ENCODE assay signal across 8 cellular contexts in the genomic region with DNA sequence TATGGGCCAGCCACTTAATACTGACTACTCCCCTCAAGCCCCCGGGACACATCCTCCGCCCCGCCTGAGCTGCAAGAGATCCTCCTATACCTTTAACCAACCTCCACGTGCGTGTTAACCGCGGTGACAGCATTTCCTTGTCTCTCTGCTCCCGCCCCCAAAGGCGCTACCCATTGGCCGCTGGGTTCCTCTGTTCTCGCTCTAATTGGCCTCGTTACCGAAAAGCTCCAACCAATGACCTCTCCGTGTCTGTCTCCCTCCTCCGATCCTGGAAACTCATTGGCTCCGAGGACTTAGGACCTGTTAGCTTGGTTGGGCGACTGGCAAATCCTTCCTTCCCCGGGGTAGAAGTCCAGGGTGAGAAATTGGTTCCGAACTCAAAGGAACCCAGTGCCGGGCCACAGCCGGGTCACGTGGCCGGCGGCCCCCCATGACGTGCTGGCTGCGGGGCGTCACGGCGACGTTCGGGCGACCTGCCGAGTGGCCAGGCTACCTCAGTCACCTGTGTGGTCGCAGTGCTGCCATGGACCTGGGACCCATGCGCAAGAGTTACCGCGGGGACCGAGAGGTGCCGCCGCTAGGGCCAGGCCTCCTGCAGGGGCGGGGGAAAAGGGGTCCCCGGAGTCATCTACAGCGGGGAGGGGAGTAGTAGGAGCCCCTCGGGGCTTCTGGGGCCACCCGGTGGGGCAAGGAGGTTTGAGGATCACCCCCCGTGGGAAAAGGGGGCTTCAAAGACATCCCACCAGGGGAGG. TPM values are rescaled to one million over a fixed set of nuclear protein-coding genes. Genes with fewer than 3 reads are reported as not detected.
DNase-seq lines count a peak whose midpoint lies in the region; ATAC-seq and TF ChIP-seq lines count a peak whose summit lies in the region.

PNPO (plus strand) TSS at position 326 of the 752 bp plus-strand sequence; CDS start at position 431, 105 bp downstream.

- H3K4me3 ChIP-seq in muscle layer of colon (ENCODE audit: low read depth in 1 of 2, low read length in 2 of 2): peak within 1 kb of the TSS; percentile 60 to 84

- peaks cover 9% of the 10 kb centered on the region for H3K36me3 Mint-ChIP-seq in activated T-cell treated with anti-CD3 and anti-CD28 coated beads, Interleukin-2, amount 50 U/mL, for 4 hours (ENCODE audit: insufficient read depth)

- peaks cover 36% of the 10 kb centered on the region for H3K4me1 Mint-ChIP-seq in activated T-cell treated with anti-CD3 and anti-CD28 coated beads, Interleukin-2, amount 50 U/mL, for 4 hours (ENCODE audit: low read depth)

- ATAC-seq in GM21717 (IDR thresholded peaks at IDR 0.05; ENCODE audit: unreplicated experiment) (peak; percentile 88), esophagus mucosa (peak; percentile 95)
- ATAC-seq in activated T-cell treated with anti-CD3 and anti-CD28 coated beads, Interleukin-2, amount 50 U/mL, for 4 hours: peak; percentile 98 to 99

- in situ Hi-C loops in KBM-7 (cut with MboI; ENCODE audit: low pct_unique_long_range_greater_than_20kb, low sequenced_read_pairs): loop anchor here (10.0 kb wide), 1 partner anchor 47 kb away; the partner anchor contains the start of gene SP2

- peak within 1 kb of the TSS; percentile 62 for H3K9ac ChIP-seq in muscle layer of colon (ENCODE audit: low read length)

- peaks cover 22% of the 10 kb centered on the region for H3K36me3 ChIP-seq in muscle layer of colon (ENCODE audit: insufficient read depth, low read length)

- H3K27ac ChIP-seq in muscle layer of colon (ENCODE audit: low read depth, low read length): peak within 1 kb of the TSS; percentile 73

- H3K27me3 ChIP-seq in muscle layer of colon (ENCODE audit: control insufficient read depth in 1 of 2, insufficient read depth in 2 of 2, low read length in 2 of 2): no peaks in the 10 kb centered on the region

- peaks cover 15% of the 10 kb centered on the region for H3K4me1 ChIP-seq in muscle layer of colon (ENCODE audit: insufficient read depth, low read length)

- no peaks in the 10 kb centered on the region for H3K27me3 Mint-ChIP-seq in activated T-cell treated with anti-CD3 and anti-CD28 coated beads, Interleukin-2, amount 50 U/mL, for 4 hours (ENCODE audit: low read depth)

- peaks cover 5% of the 10 kb centered on the region for H3K9me3 Mint-ChIP-seq in activated T-cell treated with anti-CD3 and anti-CD28 coated beads, Interleukin-2, amount 50 U/mL, for 4 hours

- no peaks in the 10 kb centered on the region for H3K9me3 ChIP-seq in muscle layer of colon (ENCODE audit: low read length)

- peak within 1 kb of the TSS; percentile 91 for H3K4me3 Mint-ChIP-seq in activated T-cell treated with anti-CD3 and anti-CD28 coated beads, Interleukin-2, amount 50 U/mL, for 4 hours

- DNase-seq in DMS53 treated with DMSO at 0.1 percent for 48 hours (lab: John Stamatoyannopoulos, UW; ENCODE audit: unreplicated experiment) (peak; percentile 99), KBM-7 (peak; percentile 98)
- peak; percentile 89 for DNase-seq in activated T-cell treated with anti-CD3 and anti-CD28 coated beads, Interleukin-2, amount 50 U/mL, for 4 hours
- peak; percentile 90 for DNase-seq in stimulated activated CD8-positive, alpha-beta memory T cell treated with anti-CD3 and anti-CD28 coated beads, Interleukin-7, amount 100 ng/mL, for 24 hours (ENCODE audit: low read depth)

TF ChIP-seq in PFSK-1, 5 proteins besides CTCF, POLR2A, EP300 and RAD21:
- TF ChIP-seq FOXP2 (optimal IDR thresholded peaks at IDR 0.05; ENCODE audit: borderline replicate concordance, extremely low read depth, extremely low read length, insufficient read depth): no peak
- TF ChIP-seq TAF1 (IDR thresholded peaks at IDR 0.05; ENCODE audit: borderline replicate concordance, insufficient read depth, low read length): peak; percentile 75; the same call in 1 of the 2 replicates
- TF ChIP-seq POLR2AphosphoS5 (IDR thresholded peaks at IDR 0.05; ENCODE audit: low read depth, low read length): peak; percentile 71; the same call in 1 of the 2 replicates

RNA-seq across cellular contexts. Expression of gene PNPO, which starts in this region (rescaled TPM):
- 18.8 TPM for polyA plus RNA-seq in PFSK-1 (2012; ENCODE audit: insufficient read length, low read depth)
- 10 to 100 TPM; 82.8 to 83.5 (median 83.2) TPM for total RNA-seq in activated T-cell treated with anti-CD3 and anti-CD28 coated beads, Interleukin-2, amount 50 U/mL, for 4 hours
- total RNA-seq in esophagus mucosa: 33.3 TPM

Comparison
In these comparisons a context has a peak if more than half of its experiments do, and no peak if none do; other contexts are left out.
1. Peak in every context shown above with its lines: DNase-seq, ATAC-seq, H3K4me3 ChIP-seq and H3K27ac ChIP-seq.